Comparison of ENCODE assay signal across 1 cellular context in the genomic region with DNA sequence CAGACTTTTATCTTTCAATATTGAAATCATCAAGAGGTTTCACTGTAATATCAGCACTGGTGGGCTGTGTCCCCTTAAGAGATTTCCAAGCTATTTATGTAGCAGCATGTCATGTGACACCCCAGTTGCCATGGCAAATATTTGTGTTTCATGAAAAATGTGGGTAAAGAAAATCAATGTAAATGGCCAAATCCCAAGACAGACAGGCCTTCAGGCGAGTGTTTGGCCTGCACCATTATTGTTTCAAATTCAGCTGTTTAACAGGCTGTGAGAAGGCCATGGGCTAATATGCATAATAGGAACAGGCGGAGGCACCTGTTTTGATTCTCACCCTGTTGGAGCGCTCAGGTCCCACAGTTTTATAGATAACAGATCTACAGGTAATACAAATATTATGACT.
A peak's percentile ranks its signal among the peaks of the same experiment; 100 is the strongest.
TF ChIP-seq lines count a peak whose summit lies in the region.

No MANE protein-coding gene starts in this region.

TF ChIP-seq in K562, 482 proteins besides CTCF, POLR2A, EP300 and RAD21 (continued from another document):
- TF ChIP-seq, protein P1, sequence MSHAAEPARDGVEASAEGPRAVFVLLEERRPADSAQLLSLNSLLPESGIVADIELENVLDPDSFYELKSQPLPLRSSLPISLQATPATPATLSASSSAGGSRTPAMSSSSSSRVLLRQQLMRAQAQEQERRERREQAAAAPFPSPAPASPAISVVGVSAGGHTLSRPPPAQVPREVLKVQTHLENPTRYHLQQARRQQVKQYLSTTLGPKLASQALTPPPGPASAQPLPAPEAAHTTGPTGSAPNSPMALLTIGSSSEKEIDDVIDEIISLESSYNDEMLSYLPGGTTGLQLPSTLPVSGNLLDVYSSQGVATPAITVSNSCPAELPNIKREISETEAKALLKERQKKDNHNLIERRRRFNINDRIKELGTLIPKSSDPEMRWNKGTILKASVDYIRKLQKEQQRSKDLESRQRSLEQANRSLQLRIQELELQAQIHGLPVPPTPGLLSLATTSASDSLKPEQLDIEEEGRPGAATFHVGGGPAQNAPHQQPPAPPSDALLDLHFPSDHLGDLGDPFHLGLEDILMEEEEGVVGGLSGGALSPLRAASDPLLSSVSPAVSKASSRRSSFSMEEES (CRISPR knock-in tag; IDR thresholded peaks at IDR 0.05), result peak; percentile 78
- TF ChIP-seq POLR3A (IDR thresholded peaks at IDR 0.05; ENCODE audit: borderline replicate concordance, extremely low read depth, insufficient read depth, insufficient read length) (no peak), NFIC (IDR thresholded peaks at IDR 0.05) (no peak), RFX5 (IDR thresholded peaks at IDR 0.05; ENCODE audit: low read depth, low read length) (no peak), SMARCC2 (IDR thresholded peaks at IDR 0.05; ENCODE audit: low read depth) (no peak), EZH2 (IDR thresholded peaks at IDR 0.05; ENCODE audit: borderline replicate concordance, low read depth, low read length) (no peak), ZNF444 (CRISPR knock-in tag; IDR thresholded peaks at IDR 0.05) (no peak), XRCC3 (IDR thresholded peaks at IDR 0.05) (no peak), ZNF766 (CRISPR knock-in tag; conservative IDR thresholded peaks at IDR 0.05) (no peak), RFX1 (IDR thresholded peaks at IDR 0.05) (peak; percentile 39), RBFOX2 (IDR thresholded peaks at IDR 0.05; ENCODE audit: low read depth, low read length) (no peak)
- TF ChIP-seq, protein P2, sequence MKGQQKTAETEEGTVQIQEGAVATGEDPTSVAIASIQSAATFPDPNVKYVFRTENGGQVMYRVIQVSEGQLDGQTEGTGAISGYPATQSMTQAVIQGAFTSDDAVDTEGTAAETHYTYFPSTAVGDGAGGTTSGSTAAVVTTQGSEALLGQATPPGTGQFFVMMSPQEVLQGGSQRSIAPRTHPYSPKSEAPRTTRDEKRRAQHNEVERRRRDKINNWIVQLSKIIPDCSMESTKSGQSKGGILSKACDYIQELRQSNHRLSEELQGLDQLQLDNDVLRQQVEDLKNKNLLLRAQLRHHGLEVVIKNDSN (CRISPR knock-in tag; IDR thresholded peaks at IDR 0.05), result no peak
- TF ChIP-seq, protein P3, sequence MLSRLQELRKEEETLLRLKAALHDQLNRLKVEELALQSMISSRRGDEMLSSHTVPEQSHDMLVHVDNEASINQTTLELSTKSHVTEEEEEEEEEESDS (CRISPR knock-in tag; IDR thresholded peaks at IDR 0.05), result no peak
